ENCODE assay signal across 10 cellular contexts in the genomic region with DNA sequence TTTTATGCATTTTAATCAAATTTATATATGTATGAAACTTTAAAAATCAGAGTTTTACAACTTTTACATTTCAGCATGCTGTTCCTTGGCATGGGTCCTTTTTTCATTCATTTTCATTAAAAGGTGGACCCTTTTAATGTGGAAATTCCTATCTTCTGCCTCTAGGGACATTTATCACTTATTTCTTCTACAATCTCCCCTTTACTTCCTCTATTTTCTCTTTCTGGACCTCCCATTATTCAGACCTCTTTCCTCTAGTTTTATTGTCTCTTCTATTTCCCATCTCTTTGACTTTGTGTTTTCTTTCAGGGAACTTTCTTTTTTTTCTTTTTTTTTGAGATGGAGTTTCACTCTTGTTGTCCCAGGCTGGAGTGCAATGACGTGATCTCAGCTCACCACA. TPM values are rescaled to one million over a fixed set of nuclear protein-coding genes. Genes with fewer than 3 reads are reported as not detected.
DNase-seq lines count a peak whose midpoint lies in the region; FAIRE-seq and TF ChIP-seq lines count a peak whose summit lies in the region.
"Had no signal": no experiment of that assay in that cellular context is flagged by ENCODE, and none has a peak within 500 bp of the region (broad histone marks: within the 10 kb centered on the region; RNA-seq: fewer than 3 reads in every experiment).

No MANE protein-coding gene starts in this region.

- peak overlapping the region; percentile 15 for H3K4me3 Mint-ChIP-seq in activated naive CD4-positive, alpha-beta T cell treated with anti-CD3 and anti-CD28 coated beads for 36 hours

- H3K27me3 ChIP-seq in esophagus squamous epithelium (peaks cover 0 to 80% (median 3%) of the 10 kb centered on the region in 4 donors), suprapubic skin (peaks cover 19% of the 10 kb centered on the region)

- no peak for TF ChIP-seq EP300 in suprapubic skin (IDR thresholded peaks at IDR 0.05)

- H3K9me3 ChIP-seq in esophagus squamous epithelium (no peaks in the 10 kb centered on the region), suprapubic skin (no peaks in the 10 kb centered on the region)

- peaks cover 46% of the 10 kb centered on the region for H3K27me3 Mint-ChIP-seq in activated naive CD4-positive, alpha-beta T cell treated with anti-CD3 and anti-CD28 coated beads for 36 hours (ENCODE audit: low read depth)

- CTCF ChIA-PET in activated naive CD4-positive, alpha-beta T cell treated with anti-CD3 and anti-CD28 coated beads for 36 hours (lab: Charles Lee), result interaction anchor here (0.7 to 1.0 kb wide), 2 partner anchors 44 to 55 kb away, joined by 3 to 4 read pairs; no protein-coding TSS in a partner anchor

- H3K4me3 ChIP-seq in esophagus squamous epithelium, result peak overlapping the region; percentile 24 to 59 (median 35)
- peak overlapping the region; percentile 45 for H3K4me3 ChIP-seq in suprapubic skin

- H3K36me3 Mint-ChIP-seq in activated naive CD4-positive, alpha-beta T cell treated with anti-CD3 and anti-CD28 coated beads for 36 hours (ENCODE audit: low read depth), result no peaks in the 10 kb centered on the region

- intact Hi-C loops in activated naive CD4-positive, alpha-beta T cell treated with anti-CD3 and anti-CD28 coated beads for 36 hours (cut with micrococcal nuclease), result no loop called here
- intact Hi-C loops in esophagus squamous epithelium (cut with DNase I), result no loop called here
- intact Hi-C loops in head of caudate nucleus (cut with DNase I), result no loop called here

- H3K36me3 ChIP-seq in esophagus squamous epithelium (no peaks in the 10 kb centered on the region), suprapubic skin (no peaks in the 10 kb centered on the region)

- DNase-seq in activated naive CD4-positive, alpha-beta T cell treated with anti-CD3 and anti-CD28 coated beads for 36 hours, result no peak
- DNase-seq in activated naive CD4-positive, alpha-beta T cell (lab: John Stamatoyannopoulos, UW), result no peak
- DNase-seq in SKM-1 (lab: John Stamatoyannopoulos, UW; ENCODE audit: unreplicated experiment) (peak; percentile 34), esophagus squamous epithelium (lab: John Stamatoyannopoulos, UW) (no peak), suprapubic skin (ENCODE audit: low spot score in 2 of 2) (no peak), head of caudate nucleus (no peak), D721Med (ENCODE audit: insufficient read length, low spot score) (no peak), GM19240 (ENCODE audit: insufficient read length, low spot score) (no peak)
- DNase-seq: aorta; stimulated activated CD4-positive, alpha-beta T cell treated with anti-CD3 and anti-CD28 coated beads, Interleukin-4, amount 100 ng/mL, for 24 hours had no signal

- H3K27ac ChIP-seq in esophagus squamous epithelium (no peak overlapping the region), suprapubic skin (no peak overlapping the region)

- no peak for TF ChIP-seq CTCF in esophagus squamous epithelium (IDR thresholded peaks at IDR 0.05)
- no peak for TF ChIP-seq CTCF in suprapubic skin (IDR thresholded peaks at IDR 0.05)
- TF ChIP-seq CTCF in D721Med (IDR thresholded peaks at IDR 0.05; ENCODE audit: insufficient read depth, missing control alignments), result no peak

- peaks cover 12 to 20% (median 14%) of the 10 kb centered on the region in 3 donors for H3K4me1 ChIP-seq in esophagus squamous epithelium
- H3K4me1 ChIP-seq in suprapubic skin, result peaks cover 14% of the 10 kb centered on the region

- H3K4me1 Mint-ChIP-seq in activated naive CD4-positive, alpha-beta T cell treated with anti-CD3 and anti-CD28 coated beads for 36 hours (ENCODE audit: low read depth), result peaks cover 10% of the 10 kb centered on the region

- H3K9me3 Mint-ChIP-seq in activated naive CD4-positive, alpha-beta T cell treated with anti-CD3 and anti-CD28 coated beads for 36 hours, result no peaks in the 10 kb centered on the region

- 18 to 67% methylated on average over 1 of the region's 1 CpG for WGBS in esophagus squamous epithelium, 2 donors
- WGBS in suprapubic skin, result 59% methylated on average over 1 of the region's 1 CpG

- FAIRE-seq in D721Med (lab: Jason Lieb, UNC), result no peak

- TF ChIP-seq POLR2A in esophagus squamous epithelium (IDR thresholded peaks at IDR 0.05) (no peak), suprapubic skin (IDR thresholded peaks at IDR 0.05) (no peak)

- no peak overlapping the region for H3K27ac Mint-ChIP-seq in activated naive CD4-positive, alpha-beta T cell treated with anti-CD3 and anti-CD28 coated beads for 36 hours

RNA-seq across cellular contexts. Expression of gene PROC, which starts 5.7 kb away (rescaled TPM):
- total RNA-seq in activated naive CD4-positive, alpha-beta T cell treated with anti-CD3 and anti-CD28 coated beads for 36 hours, result not detected
- total RNA-seq in esophagus squamous epithelium (1 to 10 TPM in 1 of 4 donors, not detected in 3; 2.1 TPM), suprapubic skin (1 to 10 TPM in 1 of 4 donors, under 1 TPM in 1, not detected in 2; 0.36 to 7.1 TPM)

RNA-seq across cellular contexts. Expression of gene MAP3K2, which starts 36.1 kb away (rescaled TPM):
- 10 to 100 TPM; 27.1 to 27.4 TPM for total RNA-seq in activated naive CD4-positive, alpha-beta T cell treated with anti-CD3 and anti-CD28 coated beads for 36 hours
- total RNA-seq in esophagus squamous epithelium (10 to 100 TPM; 29.4 to 37.4 (median 31.3) TPM), suprapubic skin (10 to 100 TPM; 29.4 to 49.1 (median 44.0) TPM)
